ENCODE assay signal across 8 cellular contexts in the genomic region with DNA sequence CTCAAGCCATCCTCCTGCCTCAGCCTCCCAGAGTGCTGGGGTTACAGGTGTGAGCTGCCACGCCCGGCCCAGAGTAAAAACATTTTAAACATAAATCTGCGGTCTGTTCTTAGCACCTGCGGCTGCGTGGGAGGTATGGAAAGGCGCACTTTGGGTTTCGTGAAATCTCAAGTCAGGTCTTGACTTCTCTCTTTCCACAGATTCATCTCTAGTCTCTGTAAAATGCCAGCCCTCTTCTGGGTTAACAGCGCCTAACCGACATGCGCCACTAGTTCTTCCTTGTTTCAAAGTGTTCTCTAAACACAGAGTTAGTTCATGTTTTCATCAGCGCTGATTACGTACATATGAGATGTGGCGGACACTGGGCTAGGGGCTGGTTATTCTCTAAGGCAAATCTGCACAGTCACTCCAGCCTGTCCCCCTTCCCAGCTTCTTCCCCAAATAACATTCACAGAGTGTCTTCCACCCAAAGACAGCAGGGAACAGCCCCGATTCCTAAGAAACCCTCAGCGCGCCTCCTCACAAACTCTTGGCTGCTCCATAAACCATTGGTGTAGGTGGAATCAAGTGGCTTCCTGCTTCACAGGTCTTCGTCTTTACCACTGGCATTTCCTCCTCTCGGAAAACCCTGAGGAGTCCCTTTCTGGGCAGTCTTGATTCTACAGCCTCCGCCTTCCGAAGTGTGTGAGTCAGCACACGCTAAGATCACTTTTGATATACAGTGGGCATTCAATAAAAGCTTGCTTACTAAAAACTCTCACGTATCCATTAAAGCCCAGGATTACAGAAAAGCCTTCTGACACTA. TPM values are rescaled to one million over a fixed set of nuclear protein-coding genes. Genes with fewer than 3 reads are reported as not detected.
DNase-seq lines count a peak whose midpoint lies in the region; ATAC-seq and TF ChIP-seq lines count a peak whose summit lies in the region.

No MANE protein-coding gene starts in this region.

- H3K4me1 ChIP-seq in Panc1 (ENCODE audit: control insufficient read depth, insufficient read depth, low read length) = no peaks in the 10 kb centered on the region; the same call in 1 of the 2 replicates
- peaks cover 4% of the 10 kb centered on the region for H3K4me1 ChIP-seq in rectal smooth muscle tissue (ENCODE audit: control insufficient read depth, insufficient read depth, low read length)

- POLR2A ChIA-PET in Panc1 (lab: Charles Lee) = no interaction called here

- H3K27ac ChIP-seq in Panc1 (ENCODE audit: low read length) = peak overlapping the region; percentile 93
- peak overlapping the region; percentile 91 for H3K27ac ChIP-seq in rectal smooth muscle tissue (ENCODE audit: low read depth, low read length)

- H3K36me3 ChIP-seq in Panc1 (ENCODE audit: control insufficient read depth, insufficient read depth, low read length) (peaks cover 5% of the 10 kb centered on the region), rectal smooth muscle tissue (ENCODE audit: control insufficient read depth, insufficient read depth, low read length) (no peaks in the 10 kb centered on the region)

- H3K27me3 ChIP-seq in Panc1 (ENCODE audit: control insufficient read depth, insufficient read depth, low read length) (no peaks in the 10 kb centered on the region), rectal smooth muscle tissue (ENCODE audit: control insufficient read depth, insufficient read depth, low read length) (no peaks in the 10 kb centered on the region)

- H3K9me3 ChIP-seq in Panc1 (ENCODE audit: control insufficient read depth, insufficient read depth, low read depth, low read length) = no peaks in the 10 kb centered on the region

- CTCF ChIA-PET in Panc1 (lab: Charles Lee) = no interaction called here

- peak overlapping the region; percentile 53 for H3K9ac ChIP-seq in rectal smooth muscle tissue (ENCODE audit: low read length)

- peak overlapping the region; percentile 69 to 79 for H3K4me3 ChIP-seq in Panc1 (ENCODE audit: low read depth in 2 of 2, low read length in 2 of 2)
- peak overlapping the region; percentile 85 for H3K4me3 ChIP-seq in rectal smooth muscle tissue (ENCODE audit: low read length)

- ATAC-seq in HG03025 (IDR thresholded peaks at IDR 0.05; ENCODE audit: low FRiP score, unreplicated experiment) = peak; percentile 58
- ATAC-seq in Panc1 = peak; percentile 64

- TSS peak; percentile 83 for BruUV-seq in Panc1 (replicated peaks; lab: Mats Ljungman, UMichigan)

- peak; percentile 75 for DNase-seq in GM13977 (ENCODE audit: low spot score)
- DNase-seq in Panc1 (ENCODE audit: low read depth, low spot score) = no peak
- peak; percentile 86 for DNase-seq in activated effector memory CD4-positive, alpha-beta T cell treated with anti-CD3 and anti-CD28 coated beads, Interleukin-2, amount 50 U/mL, for 16 hours
- peak; percentile 85 for DNase-seq in glomerular visceral epithelial cell (ENCODE audit: extremely low spot score)
- no peak for DNase-seq in effector CD8-positive, alpha-beta T cell (lab: John Stamatoyannopoulos, UW)
- DNase-seq in COR-L47 (lab: John Stamatoyannopoulos, UW) = no peak

- intact Hi-C loops in Panc1 (cut with micrococcal nuclease; ENCODE audit: unreplicated experiment) = no loop called here

- in situ Hi-C loops in GM13977 (cut with MboI; ENCODE audit: low pct_unique_long_range_greater_than_20kb, low sequenced_read_pairs, unreplicated experiment) (no loop called here), Panc1 (cut with HindIII; ENCODE audit: low pct_unique_long_range_greater_than_20kb, low sequenced_read_pairs) (no loop called here)

- TF ChIP-seq CTCF in GM13977 (IDR thresholded peaks at IDR 0.05; ENCODE audit: extremely low read depth, insufficient read depth, missing control alignments) = no peak
- no peak for TF ChIP-seq CTCF in Panc1 (IDR thresholded peaks at IDR 0.05)

RNA-seq across cellular contexts. Expression of a gene that starts 1.4 kb away (rescaled TPM):
- total RNA-seq in Panc1 (2021; ENCODE audit: unreplicated experiment) = 44.0 TPM
- 21.7 TPM for polyA plus RNA-seq in Panc1 (2012; ENCODE audit: insufficient read length)

Comparison
In these comparisons a context has a peak if more than half of its experiments do, and no peak if none do; other contexts are left out.
1. DNase-seq: peak in GM13977 (single experiment), activated effector memory CD4-positive, alpha-beta T cell treated with anti-CD3 and anti-CD28 coated beads, Interleukin-2, amount 50 U/mL, for 16 hours (single experiment) and glomerular visceral epithelial cell (single experiment); none in Panc1 (single experiment), effector CD8-positive, alpha-beta T cell (single experiment) and COR-L47 (single experiment).